9 cellular contexts compared by ENCODE assay signal in genomic region chr7:22501336-22501735, GRCh38. TPM values are rescaled to one million over a fixed set of nuclear protein-coding genes. Genes with fewer than 3 reads are reported as not detected.
A peak's percentile ranks its signal among the peaks of the same experiment; 100 is the strongest.
DNase-seq lines count a peak whose midpoint lies in the region; TF ChIP-seq lines count a peak whose summit lies in the region.
"Not testable (repeated sequence)": the region's sequence is repeated elsewhere in the genome, so short reads cannot be mapped to it uniquely, and the experiment has no call there.
"Had no signal": no experiment of that assay in that cellular context is flagged by ENCODE, and none has a peak within 500 bp of the region (broad histone marks: within the 10 kb centered on the region; RNA-seq: fewer than 3 reads in every experiment).

No MANE protein-coding gene starts in this region.

- CTCF ChIA-PET in Calu3 (lab: Charles Lee) = not testable (repeated sequence)
- CTCF ChIA-PET in HEK293T (lab: Yijun Ruan, JAX) = interaction anchor here (0.8 to 2.6 kb wide), 2 partner anchors 49 to 391 kb away, joined by 3 to 7 read pairs; no protein-coding TSS in a partner anchor

- H3K27me3 Mint-ChIP-seq in Calu3 (ENCODE audit: unreplicated experiment) = peaks cover 23% of the 10 kb centered on the region

- not testable (repeated sequence) for H3K36me3 ChIP-seq in ascending aorta; fibroblast of lung (ENCODE audit: control insufficient read depth, insufficient read depth, low read length); transverse colon

- not testable (repeated sequence) for H3K4me2 ChIP-seq in fibroblast of lung (ENCODE audit: extremely low read depth, insufficient read depth, low read length)

- not testable (repeated sequence) for H4K20me1 ChIP-seq in fibroblast of lung (ENCODE audit: control insufficient read depth, extremely low read depth, insufficient read depth, low read length)

- not testable (repeated sequence) for H3K4me3 ChIP-seq in ascending aorta; fibroblast of lung (replicated peaks in 1 of 4; ENCODE audit: control extremely low read depth in 1 of 4, insufficient read depth in 1 of 4, low read depth in 3 of 4, low read length in 4 of 4); transverse colon

- in situ Hi-C loops in transverse colon (cut with MboI; ENCODE audit: low pct_ligation_motif_present in 1 of 4, low pct_unique_long_range_greater_than_20kb in 1 of 4, low sequenced_read_pairs in 3 of 4) = not testable (repeated sequence)

- WGBS in transverse colon (ENCODE audit: low coverage in 1 of 2), 2 donors = 30% methylated on average over 4 of the region's 4 CpGs; no CpG with 5 or more reads in 1 of the 2 donors

- POLR2A ChIA-PET in HEK293T (lab: Yijun Ruan, JAX) = not testable (repeated sequence)

- H3K79me2 ChIP-seq in fibroblast of lung (ENCODE audit: control insufficient read depth, insufficient read depth, low read length) = not testable (repeated sequence)

- H2AFZ ChIP-seq in fibroblast of lung (ENCODE audit: low read length) = not testable (repeated sequence)

- H3K9me3 ChIP-seq in ascending aorta; fibroblast of lung (ENCODE audit: control insufficient read depth, insufficient read depth, low read depth, low read length); transverse colon: not testable (repeated sequence)

- not testable (repeated sequence) for H3K27ac Mint-ChIP-seq in Calu3 (ENCODE audit: unreplicated experiment)

- TF ChIP-seq POLR2A in transverse colon (IDR thresholded peaks at IDR 0.05) = not testable (repeated sequence)

- H3K36me3 Mint-ChIP-seq in Calu3 (ENCODE audit: insufficient read depth, unreplicated experiment) = peaks cover 14% of the 10 kb centered on the region

- peak; percentile 46 for DNase-seq in Calu3
- peak; percentile 6 for DNase-seq in HEK293T (ENCODE audit: extremely low spot score)
- DNase-seq in NCI-H2029 treated with DMSO at 0.1 percent for 48 hours (lab: John Stamatoyannopoulos, UW) = peak; percentile 57
- DNase-seq in OCI-M1 (lab: John Stamatoyannopoulos, UW) = peak; percentile 48
- not testable (repeated sequence) for DNase-seq in ascending aorta (ENCODE audit: low spot score in 2 of 2); transverse colon
- DNase-seq in fibroblast of lung (ENCODE audit: low read depth in 2 of 2) = peak; percentile 23 to 60
- DNase-seq in medulla oblongata (ENCODE audit: extremely low spot score) = peak; percentile 59

- not testable (repeated sequence) for H3K27ac ChIP-seq in ascending aorta; fibroblast of lung (ENCODE audit: insufficient read depth, low read length); transverse colon

- H3K4me3 Mint-ChIP-seq in Calu3 (ENCODE audit: low read depth, unreplicated experiment) = peak overlapping the region; percentile 71

- TF ChIP-seq EP300 in transverse colon (IDR thresholded peaks at IDR 0.05; ENCODE audit: low read depth) = not testable (repeated sequence)

- BruUV-seq in Calu3 (replicated peaks; lab: Mats Ljungman, UMichigan) = not testable (repeated sequence)

- TF ChIP-seq CTCF in Calu3 (IDR thresholded peaks at IDR 0.05; ENCODE audit: unreplicated experiment) (peak; percentile 44), ascending aorta (IDR thresholded peaks at IDR 0.05) (peak in 2 of 3 experiments; percentile 16 to 22), fibroblast of lung (conservative IDR thresholded peaks at IDR 0.05 in 1 of 2, IDR thresholded peaks at IDR 0.05 in 1 of 2; ENCODE audit: low read depth in 1 of 2, low read length in 2 of 2) (peak in 1 of 2 donors; percentile 21), transverse colon (IDR thresholded peaks at IDR 0.05) (peak in 4 of 5 experiments; percentile 19 to 37 (median 34))

- intact Hi-C loops in Calu3 (cut with micrococcal nuclease; ENCODE audit: unreplicated experiment) = loop anchor here (2.0 to 5.0 kb wide), 3 partner anchors 391 to 499 kb away; no protein-coding TSS in a partner anchor
- intact Hi-C loops in ascending aorta (cut with DNase I); transverse colon (cut with DNase I; ENCODE audit: low total_unique reads): not testable (repeated sequence)

- peaks cover 22% of the 10 kb centered on the region for H3K4me1 Mint-ChIP-seq in Calu3 (ENCODE audit: low read depth, unreplicated experiment)

- H3K4me1 ChIP-seq in ascending aorta; fibroblast of lung (ENCODE audit: control insufficient read depth, extremely low read depth, insufficient read depth, low read length); transverse colon: not testable (repeated sequence)

- not testable (repeated sequence) for H3K9me3 Mint-ChIP-seq in Calu3 (ENCODE audit: low read depth, unreplicated experiment)

- H3K27me3 ChIP-seq in ascending aorta; fibroblast of lung (ENCODE audit: control insufficient read depth, insufficient read depth, low read length): not testable (repeated sequence)
- peaks cover 12% of the 10 kb centered on the region for H3K27me3 ChIP-seq in transverse colon

- not testable (repeated sequence) for H3K9ac ChIP-seq in fibroblast of lung (ENCODE audit: insufficient read depth, low read length)

RNA-seq across cellular contexts. Expression of gene STEAP1B, which starts 1.3 kb away (rescaled TPM):
- 2.6 and 4.4 TPM in 2 replicates for total RNA-seq in Calu3 (2022)
- total RNA-seq in ascending aorta = not detected
- 10.3 and 14.7 TPM in 2 replicates for total RNA-seq in fibroblast of lung
- polyA plus RNA-seq in fibroblast of lung = 11.4 and 23.8 TPM in 2 replicates
- 5.9 and 12.9 TPM in 2 replicates for polyA plus RNA-seq in fibroblast of lung (2012)
- polyA minus RNA-seq in fibroblast of lung (ENCODE audit: low replicate concordance) = 2.0 and 5.9 TPM in 2 replicates
- total RNA-seq in transverse colon = 1 to 10 TPM in 1 of 4 donors, under 1 TPM in 1, not detected in 2; 0.64 to 3.7 TPM
- total RNA-seq: Right ventricle myocardium inferior had no signal
